In the genomic region with DNA sequence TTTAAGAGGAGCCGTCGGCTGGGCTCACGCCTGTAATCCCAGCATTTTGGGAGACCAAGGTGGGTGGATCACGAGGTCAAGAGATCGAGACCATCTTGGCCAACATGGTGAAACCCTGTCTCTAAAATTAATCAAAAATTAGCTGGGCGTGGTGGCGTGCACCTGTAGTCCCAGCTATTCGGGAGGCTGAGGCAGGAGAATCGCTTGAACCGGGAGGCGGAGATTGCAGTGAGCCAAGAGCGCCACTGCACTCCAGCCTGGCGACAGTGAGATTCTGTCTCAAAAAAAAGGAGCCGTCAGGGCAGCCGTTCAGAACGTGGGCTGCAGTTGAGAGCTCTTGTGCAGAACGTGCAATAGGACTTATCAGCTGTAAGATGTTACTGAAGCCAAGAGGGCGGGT, we compare ENCODE assay signal across 8 cellular contexts. TPM values are rescaled to one million over a fixed set of nuclear protein-coding genes. Genes with fewer than 3 reads are reported as not detected.
DNase-seq lines count a peak whose midpoint lies in the region; ATAC-seq and TF ChIP-seq lines count a peak whose summit lies in the region.
"Not testable (repeated sequence)": the region's sequence is repeated elsewhere in the genome, so short reads cannot be mapped to it uniquely, and the experiment has no call there.
"Had no signal": no experiment of that assay in that cellular context is flagged by ENCODE, and none has a peak within 500 bp of the region (broad histone marks: within the 10 kb centered on the region; RNA-seq: fewer than 3 reads in every experiment).

No MANE protein-coding gene starts in this region.

- H3K36me3 Mint-ChIP-seq in GM23338 (ENCODE audit: low read depth) = peaks cover 43% of the 10 kb centered on the region
- H3K36me3 Mint-ChIP-seq in T-helper 2 cell treated with Interferon-gamma antibody and Interleukin-4, amounts not matched to agents 5 μg/mL and 100 μg/mL, for 36 hours (ENCODE audit: low read depth) = peaks cover 55% of the 10 kb centered on the region
- H3K36me3 Mint-ChIP-seq in activated T-helper 1 cell treated with anti-CD3 and anti-CD28 coated beads, Interleukin-12 subunit alpha, Interleukin-12 subunit beta, Interleukin-2, Interleukin-4 antibody, amounts not matched to agents 30 ng/mL and 10 ng/mL and 1 ng/mL, durations not matched to agents 14 hours and 24 hours and 36 hours (ENCODE audit: low read depth) = peaks cover 38% of the 10 kb centered on the region
- H3K36me3 Mint-ChIP-seq in central memory CD8-positive, alpha-beta T cell (ENCODE audit: insufficient read depth) = peaks cover 35% of the 10 kb centered on the region
- H3K36me3 Mint-ChIP-seq in neural crest cell (ENCODE audit: low read depth) = peaks cover 11% of the 10 kb centered on the region

- H3K4me3 Mint-ChIP-seq in GM23338 (0 out of 3 replicates have a peak overlapping the region, but pooled peaks have one; percentile 99), neural crest cell (peak overlapping the region; percentile 99)
- H3K4me3 Mint-ChIP-seq in T-helper 2 cell treated with Interferon-gamma antibody and Interleukin-4, amounts not matched to agents 5 μg/mL and 100 μg/mL, for 36 hours = peak overlapping the region; percentile 97
- H3K4me3 Mint-ChIP-seq in activated T-helper 1 cell treated with anti-CD3 and anti-CD28 coated beads, Interleukin-12 subunit alpha, Interleukin-12 subunit beta, Interleukin-2, Interleukin-4 antibody, amounts not matched to agents 30 ng/mL and 10 ng/mL and 1 ng/mL, durations not matched to agents 14 hours and 24 hours and 36 hours = peak overlapping the region; percentile 99
- peak overlapping the region; percentile 97 for H3K4me3 Mint-ChIP-seq in central memory CD8-positive, alpha-beta T cell

- H3K36me3 ChIP-seq in GM23338 (ENCODE audit: insufficient read depth) = peaks cover 15% of the 10 kb centered on the region

- not testable (repeated sequence) for TF ChIP-seq CTCF in GM23338 (conservative IDR thresholded peaks at IDR 0.05; ENCODE audit: low read depth in 2 of 2); neural crest cell (conservative IDR thresholded peaks at IDR 0.05)

- intact Hi-C loops in activated T-helper 1 cell treated with anti-CD3 and anti-CD28 coated beads, Interleukin-12 subunit alpha, Interleukin-12 subunit beta, Interleukin-2, Interleukin-4 antibody, amounts not matched to agents 30 ng/mL and 10 ng/mL and 1 ng/mL, durations not matched to agents 14 hours and 24 hours and 36 hours (cut with micrococcal nuclease) = loop anchor here (5.0 kb wide), 1 partner anchor 971 kb away; a partner anchor contains a TSS

- not testable (repeated sequence) for H3K9me2 ChIP-seq in GM23338 (ENCODE audit: insufficient read depth)

- ATAC-seq in GM23338; central memory CD8-positive, alpha-beta T cell (replicated peaks; ENCODE audit: extremely low read depth, poor library complexity, severe bottlenecking): not testable (repeated sequence)

- H3K4me1 Mint-ChIP-seq in GM23338 (peaks cover 14% of the 10 kb centered on the region), neural crest cell (peaks cover 44% of the 10 kb centered on the region)
- peaks cover 35% of the 10 kb centered on the region for H3K4me1 Mint-ChIP-seq in T-helper 2 cell treated with Interferon-gamma antibody and Interleukin-4, amounts not matched to agents 5 μg/mL and 100 μg/mL, for 36 hours (ENCODE audit: low read depth)
- H3K4me1 Mint-ChIP-seq in activated T-helper 1 cell treated with anti-CD3 and anti-CD28 coated beads, Interleukin-12 subunit alpha, Interleukin-12 subunit beta, Interleukin-2, Interleukin-4 antibody, amounts not matched to agents 30 ng/mL and 10 ng/mL and 1 ng/mL, durations not matched to agents 14 hours and 24 hours and 36 hours (ENCODE audit: low read depth) = peaks cover 41% of the 10 kb centered on the region
- peaks cover 49% of the 10 kb centered on the region for H3K4me1 Mint-ChIP-seq in central memory CD8-positive, alpha-beta T cell

- H3K27me3 Mint-ChIP-seq in GM23338 (ENCODE audit: insufficient read depth, low read depth, poor library complexity) = peaks cover 15% of the 10 kb centered on the region
- not testable (repeated sequence) for H3K27me3 Mint-ChIP-seq in T-helper 2 cell treated with Interferon-gamma antibody and Interleukin-4, amounts not matched to agents 5 μg/mL and 100 μg/mL, for 36 hours (ENCODE audit: low read depth); activated T-helper 1 cell treated with anti-CD3 and anti-CD28 coated beads, Interleukin-12 subunit alpha, Interleukin-12 subunit beta, Interleukin-2, Interleukin-4 antibody, amounts not matched to agents 30 ng/mL and 10 ng/mL and 1 ng/mL, durations not matched to agents 14 hours and 24 hours and 36 hours (ENCODE audit: insufficient read depth); central memory CD8-positive, alpha-beta T cell; neural crest cell (ENCODE audit: low read depth)

- peaks cover 59% of the 10 kb centered on the region for H3K79me2 ChIP-seq in GM23338 (replicated peaks; ENCODE audit: insufficient read depth)

- H3K9me3 Mint-ChIP-seq in GM23338; T-helper 2 cell treated with Interferon-gamma antibody and Interleukin-4, amounts not matched to agents 5 μg/mL and 100 μg/mL, for 36 hours; activated T-helper 1 cell treated with anti-CD3 and anti-CD28 coated beads, Interleukin-12 subunit alpha, Interleukin-12 subunit beta, Interleukin-2, Interleukin-4 antibody, amounts not matched to agents 30 ng/mL and 10 ng/mL and 1 ng/mL, durations not matched to agents 14 hours and 24 hours and 36 hours; central memory CD8-positive, alpha-beta T cell; neural crest cell: not testable (repeated sequence)

- peak overlapping the region; percentile 19 for H3K27ac Mint-ChIP-seq in GM23338
- H3K27ac Mint-ChIP-seq in T-helper 2 cell treated with Interferon-gamma antibody and Interleukin-4, amounts not matched to agents 5 μg/mL and 100 μg/mL, for 36 hours = peak overlapping the region; percentile 73
- H3K27ac Mint-ChIP-seq in activated T-helper 1 cell treated with anti-CD3 and anti-CD28 coated beads, Interleukin-12 subunit alpha, Interleukin-12 subunit beta, Interleukin-2, Interleukin-4 antibody, amounts not matched to agents 30 ng/mL and 10 ng/mL and 1 ng/mL, durations not matched to agents 14 hours and 24 hours and 36 hours = peak overlapping the region; percentile 49
- H3K27ac Mint-ChIP-seq in central memory CD8-positive, alpha-beta T cell (ENCODE audit: low read depth) = peak overlapping the region; percentile 92
- H3K27ac Mint-ChIP-seq in neural crest cell (ENCODE audit: unreplicated experiment) = not testable (repeated sequence)

- not testable (repeated sequence) for H2AFZ ChIP-seq in GM23338

- DNase-seq in GM23338 (ENCODE audit: low spot score); T-helper 2 cell treated with Interferon-gamma antibody and Interleukin-4, amounts not matched to agents 5 μg/mL and 100 μg/mL, for 36 hours (ENCODE audit: low spot score); activated T-helper 1 cell treated with anti-CD3 and anti-CD28 coated beads, Interleukin-12 subunit alpha, Interleukin-12 subunit beta, Interleukin-2, Interleukin-4 antibody, amounts not matched to agents 30 ng/mL and 10 ng/mL and 1 ng/mL, durations not matched to agents 14 hours and 24 hours and 36 hours (ENCODE audit: low spot score); central memory CD8-positive, alpha-beta T cell (ENCODE audit: low spot score in 2 of 2); neural crest cell (ENCODE audit: low read depth, low spot score): not testable (repeated sequence)

- not testable (repeated sequence) for H3K4me1 ChIP-seq in GM23338 (ENCODE audit: insufficient read depth)

- not testable (repeated sequence) for H3K27me3 ChIP-seq in GM23338 (ENCODE audit: insufficient read depth)

- H3K4me2 ChIP-seq in GM23338 = not testable (repeated sequence)

- H3K4me3 ChIP-seq in GM23338 = not testable (repeated sequence)

- H3F3A ChIP-seq in GM23338 (replicated peaks; ENCODE audit: low read depth) = peaks cover 18% of the 10 kb centered on the region; the same call in 1 of the 2 replicates

- H3K27ac ChIP-seq in GM23338 (ENCODE audit: low read depth) = not testable (repeated sequence)

- H4K20me1 ChIP-seq in GM23338 (replicated peaks; ENCODE audit: insufficient read depth) = peaks cover 47% of the 10 kb centered on the region

RNA-seq across cellular contexts. Expression of a gene that starts 2.6 kb away (rescaled TPM):
- total RNA-seq in GM23338 (2014; rRNA removed; shearing (Covaris generic)) = 179 and 192 TPM in 2 replicates
- polyA plus RNA-seq in GM23338 (2016; fragmentation: Nextera tagmentation; extraction: Ambion mirVana) = 110 and 120 TPM in 2 replicates
- total RNA-seq in activated T-helper 1 cell treated with anti-CD3 and anti-CD28 coated beads, Interleukin-12 subunit alpha, Interleukin-12 subunit beta, Interleukin-2, Interleukin-4 antibody, amounts not matched to agents 30 ng/mL and 10 ng/mL and 1 ng/mL, durations not matched to agents 14 hours and 24 hours and 36 hours = 134 and 140 TPM in 2 replicates
- 162 and 173 TPM in 2 replicates for total RNA-seq in neural crest cell

RNA-seq across cellular contexts. Expression of a gene that starts 13.2 kb away (rescaled TPM):
- 181 and 270 TPM in 2 replicates for total RNA-seq in GM23338 (2014; rRNA removed; shearing (Covaris generic))
- 155 and 170 TPM in 2 replicates for polyA plus RNA-seq in GM23338 (2016; fragmentation: Nextera tagmentation; extraction: Ambion mirVana)
- 365 and 380 TPM in 2 replicates for total RNA-seq in activated T-helper 1 cell treated with anti-CD3 and anti-CD28 coated beads, Interleukin-12 subunit alpha, Interleukin-12 subunit beta, Interleukin-2, Interleukin-4 antibody, amounts not matched to agents 30 ng/mL and 10 ng/mL and 1 ng/mL, durations not matched to agents 14 hours and 24 hours and 36 hours
- total RNA-seq in neural crest cell = 605 and 635 TPM in 2 replicates

RNA-seq across cellular contexts. Expression of a gene that starts 15.1 kb away (rescaled TPM):
- not detected in 2 replicates for total RNA-seq in GM23338 (2014; rRNA removed; shearing (Covaris generic))
- not detected in 2 replicates for polyA plus RNA-seq in GM23338 (2016; fragmentation: Nextera tagmentation; extraction: Ambion mirVana)
- not detected in 2 replicates for total RNA-seq in activated T-helper 1 cell treated with anti-CD3 and anti-CD28 coated beads, Interleukin-12 subunit alpha, Interleukin-12 subunit beta, Interleukin-2, Interleukin-4 antibody, amounts not matched to agents 30 ng/mL and 10 ng/mL and 1 ng/mL, durations not matched to agents 14 hours and 24 hours and 36 hours
- not detected in 2 replicates for total RNA-seq in neural crest cell
- total RNA-seq: MCF 10A, SJCRH30 had no signal
- polyA plus RNA-seq: AG04450 had no signal

RNA-seq across cellular contexts. Expression of a gene that starts 18.8 kb away (rescaled TPM):
- total RNA-seq in GM23338 (2014; rRNA removed; shearing (Covaris generic)) = 8.9 and 13.3 TPM in 2 replicates
- polyA plus RNA-seq in GM23338 (2016; fragmentation: Nextera tagmentation; extraction: Ambion mirVana) = 13.6 and 16.6 TPM in 2 replicates
- total RNA-seq in activated T-helper 1 cell treated with anti-CD3 and anti-CD28 coated beads, Interleukin-12 subunit alpha, Interleukin-12 subunit beta, Interleukin-2, Interleukin-4 antibody, amounts not matched to agents 30 ng/mL and 10 ng/mL and 1 ng/mL, durations not matched to agents 14 hours and 24 hours and 36 hours = 1.0 and 1.3 TPM in 2 replicates
- 18.6 and 21.2 TPM in 2 replicates for total RNA-seq in neural crest cell

RNA-seq across cellular contexts. Expression of a gene that starts 22.8 kb away (rescaled TPM):
- total RNA-seq in GM23338 (2014; rRNA removed; shearing (Covaris generic)) = 59.7 and 67.6 TPM in 2 replicates
- polyA plus RNA-seq in GM23338 (2016; fragmentation: Nextera tagmentation; extraction: Ambion mirVana) = 76.7 and 78.7 TPM in 2 replicates
- 29.2 and 30.8 TPM in 2 replicates for total RNA-seq in activated T-helper 1 cell treated with anti-CD3 and anti-CD28 coated beads, Interleukin-12 subunit alpha, Interleukin-12 subunit beta, Interleukin-2, Interleukin-4 antibody, amounts not matched to agents 30 ng/mL and 10 ng/mL and 1 ng/mL, durations not matched to agents 14 hours and 24 hours and 36 hours
- total RNA-seq in neural crest cell = 47.6 and 48.4 TPM in 2 replicates
